ENCODE assay signal across 20 cellular contexts in the genomic region with DNA sequence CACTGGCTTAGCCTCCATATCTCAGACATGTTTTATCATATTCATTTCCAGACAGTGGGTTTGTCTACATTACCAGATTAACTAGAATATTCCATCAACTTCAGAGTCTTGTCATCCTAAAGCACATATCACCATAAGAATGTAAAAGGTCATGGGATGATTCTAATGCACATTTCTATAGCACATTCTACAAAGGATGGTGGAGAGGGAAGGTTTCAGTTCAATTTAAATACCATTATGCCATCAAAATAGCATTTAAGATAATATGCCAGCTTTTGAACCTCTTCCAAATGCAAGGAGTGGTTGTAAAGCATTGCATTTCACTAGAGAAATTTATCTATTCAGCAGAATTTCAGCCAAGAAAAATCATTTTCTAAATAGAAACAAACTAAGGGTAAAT.
"Had no signal": no experiment of that assay in that cellular context is flagged by ENCODE, and none has a peak within 500 bp of the region (broad histone marks: within the 10 kb centered on the region; RNA-seq: fewer than 3 reads in every experiment).

No MANE protein-coding gene starts in this region.

- H3K4me1 ChIP-seq: colonic mucosa, gastrocnemius medialis, left lung, lower lobe of right lung had no signal

- DNase-seq: cerebellar nuclear complex; colonic mucosa; cortex of kidney; dermis blood vessel endothelial cell; dorsolateral prefrontal cortex; effector CD4-positive, alpha-beta T cell; effector memory CD4-positive, alpha-beta T cell; esophagus squamous epithelium; foreskin melanocyte; gastrocnemius medialis; head of caudate nucleus; heart right ventricle; hippocampal formation; left cardiac atrium; left lung; left ventricle myocardium superior; lower lobe of right lung; mesenchymal stem cell; mucosa of descending colon had no signal

- H3K27ac ChIP-seq: colonic mucosa, dorsolateral prefrontal cortex, esophagus squamous epithelium, gastrocnemius medialis, heart right ventricle, left lung, lower lobe of right lung had no signal

- H3K36me3 ChIP-seq: colonic mucosa, esophagus squamous epithelium, gastrocnemius medialis, heart right ventricle, left lung, lower lobe of right lung had no signal

- H3K4me3 ChIP-seq: colonic mucosa, dorsolateral prefrontal cortex, esophagus squamous epithelium, gastrocnemius medialis, heart right ventricle, left lung, lower lobe of right lung, mucosa of descending colon had no signal

- H3K4me3 Mint-ChIP-seq: mesothelial cell of epicardium had no signal

- H3K27ac Mint-ChIP-seq: mesothelial cell of epicardium had no signal

- H3K27me3 ChIP-seq: colonic mucosa, dorsolateral prefrontal cortex, esophagus squamous epithelium, gastrocnemius medialis, heart right ventricle, left lung had no signal

- H3K9me3 ChIP-seq: colonic mucosa, esophagus squamous epithelium, gastrocnemius medialis, left lung, lower lobe of right lung, mucosa of descending colon had no signal
